Comparison of ENCODE assay signal across 8 cellular contexts in the genomic region with DNA sequence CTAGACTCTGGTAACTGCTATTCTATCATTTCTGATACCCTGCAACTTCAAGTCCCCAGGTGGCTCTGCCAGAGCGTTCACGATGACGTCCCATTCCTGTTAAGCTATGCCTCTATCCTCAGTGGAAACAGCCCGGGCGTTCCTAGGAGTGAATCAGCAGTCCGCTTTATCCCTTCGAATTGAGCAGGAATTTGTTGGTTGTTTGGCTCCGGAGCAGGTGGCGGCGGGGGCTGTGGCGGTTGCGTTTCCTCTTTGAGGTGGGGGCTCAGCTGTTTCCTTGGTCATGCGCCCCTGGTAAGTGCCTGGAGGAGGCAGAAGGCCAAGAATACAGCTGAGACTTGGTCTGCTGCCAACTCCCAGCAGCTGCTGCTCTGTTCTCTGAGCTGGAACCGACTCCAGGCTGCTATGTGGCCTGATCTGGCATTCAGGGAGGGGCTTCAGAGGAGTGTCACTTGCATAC. TPM values are rescaled to one million over a fixed set of nuclear protein-coding genes. Genes with fewer than 3 reads are reported as not detected.
A peak's percentile ranks its signal among the peaks of the same experiment; 100 is the strongest.
DNase-seq lines count a peak whose midpoint lies in the region; ATAC-seq and TF ChIP-seq lines count a peak whose summit lies in the region.

No MANE protein-coding gene starts in this region.

- no peaks in the 10 kb centered on the region for H3K27me3 ChIP-seq in vagina

- H3K36me3 Mint-ChIP-seq in mesothelial cell of epicardium = no peaks in the 10 kb centered on the region

- peaks cover 15% of the 10 kb centered on the region for H3K27me3 Mint-ChIP-seq in mesothelial cell of epicardium (ENCODE audit: low read depth)

- H3K27ac Mint-ChIP-seq in mesothelial cell of epicardium = no peak overlapping the region

- no peaks in the 10 kb centered on the region for H3K4me1 ChIP-seq in vagina

- ATAC-seq in HG02798 (IDR thresholded peaks at IDR 0.05; ENCODE audit: poor library complexity, unreplicated experiment) = peak; percentile 59

- no peaks in the 10 kb centered on the region for H3K9me3 Mint-ChIP-seq in mesothelial cell of epicardium

- no peaks in the 10 kb centered on the region for H3K9me3 ChIP-seq in vagina

- TF ChIP-seq POLR2A in vagina (IDR thresholded peaks at IDR 0.05) = no peak

- no peak for TF ChIP-seq CTCF in mesothelial cell of epicardium (IDR thresholded peaks at IDR 0.05; ENCODE audit: unreplicated experiment)
- TF ChIP-seq CTCF in vagina (IDR thresholded peaks at IDR 0.05) = no peak

- no peak overlapping the region for H3K27ac ChIP-seq in vagina

- no peak overlapping the region for H3K4me3 ChIP-seq in vagina

- H3K4me3 Mint-ChIP-seq in mesothelial cell of epicardium = no peak overlapping the region

- no peaks in the 10 kb centered on the region for H3K36me3 ChIP-seq in vagina

- peaks cover 25% of the 10 kb centered on the region for H3K4me1 Mint-ChIP-seq in mesothelial cell of epicardium

- intact Hi-C loops in vagina (cut with DNase I) = no loop called here

- peak; percentile 83 for DNase-seq in D341Med (ENCODE audit: low spot score)
- DNase-seq in NCI-H2107 treated with DMSO at 0.1 percent for 48 hours (lab: John Stamatoyannopoulos, UW; ENCODE audit: unreplicated experiment) = peak; percentile 77
- DNase-seq in cerebellum (ENCODE audit: low spot score) = peak; percentile 53
- DNase-seq in mesothelial cell of epicardium (ENCODE audit: low spot score in 2 of 2, unreplicated experiment in 2 of 2) = peak; percentile 30 to 65
- DNase-seq in vagina (ENCODE audit: extremely low spot score in 2 of 2) = no peak
- DNase-seq in SIG-M5 treated with dmso at 0.1 percent for 504 hours (lab: John Stamatoyannopoulos, UW; ENCODE audit: unreplicated experiment) = no peak
- DNase-seq in HPDE6-E6E7 (ENCODE audit: extremely low spot score) = no peak

RNA-seq across cellular contexts. Expression of a gene that starts 25.2 kb away (rescaled TPM):
- total RNA-seq in cerebellum (81.5 TPM), mesothelial cell of epicardium (0.67 to 1.1 TPM (median 0.68 TPM) in 3 replicates), vagina (not detected)

Comparison
In these comparisons a context has a peak if more than half of its experiments do, and no peak if none do; other contexts are left out.
1. DNase-seq: peak in D341Med (single experiment), NCI-H2107 treated with DMSO at 0.1 percent for 48 hours (single experiment), cerebellum (single experiment) and mesothelial cell of epicardium (2 of 2); none in vagina (0 of 2), SIG-M5 treated with dmso at 0.1 percent for 504 hours (single experiment) and HPDE6-E6E7 (single experiment).
2. RNA of a gene that starts 25.2 kb away (total RNA-seq): 81.5 TPM in cerebellum (single experiment); 0.67 to 1.1 TPM in mesothelial cell of epicardium and not detected in vagina (single experiment); every median in the first group is over 10 times any median in the second.